9 cellular contexts compared by ENCODE assay signal in the genomic region with DNA sequence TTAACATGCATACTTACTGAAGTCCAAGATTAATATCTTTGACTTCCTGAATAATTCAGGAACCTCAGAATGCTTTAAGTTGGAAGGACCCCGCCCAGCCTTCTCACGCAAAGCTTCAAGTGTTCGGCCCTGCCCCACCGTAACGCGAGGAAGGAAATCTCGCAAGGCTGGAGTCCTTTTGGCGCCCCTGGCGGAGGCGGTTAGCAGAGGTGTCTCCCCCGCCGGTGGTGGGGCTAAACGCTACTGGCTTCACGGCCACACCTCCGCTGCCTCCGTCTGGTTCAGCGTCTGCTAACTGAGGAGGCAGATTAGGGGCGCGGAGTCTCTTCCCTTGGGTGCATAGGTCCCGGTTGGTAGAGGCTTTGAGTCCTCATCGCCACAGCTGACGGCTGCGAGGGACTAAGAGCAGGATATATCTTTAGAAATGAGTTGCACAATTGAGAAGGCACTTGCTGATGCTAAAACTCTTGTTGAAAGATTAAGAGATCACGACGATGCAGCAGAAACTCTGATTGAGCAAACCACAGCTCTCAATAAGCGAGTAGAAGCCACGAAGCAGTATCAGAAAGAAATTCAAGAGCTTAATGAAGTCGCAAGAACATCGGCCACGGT. TPM values are rescaled to one million over a fixed set of nuclear protein-coding genes. Genes with fewer than 3 reads are reported as not detected.
DNase-seq lines count a peak whose midpoint lies in the region; ATAC-seq, FAIRE-seq and TF ChIP-seq lines count a peak whose summit lies in the region.
"Had no signal": no experiment of that assay in that cellular context is flagged by ENCODE, and none has a peak within 500 bp of the region (broad histone marks: within the 10 kb centered on the region; RNA-seq: fewer than 3 reads in every experiment).

No MANE protein-coding gene starts in this region.

- no peaks in the 10 kb centered on the region for H3K4me1 ChIP-seq in CD4-positive, CD25-positive, alpha-beta regulatory T cell (ENCODE audit: control insufficient read depth, insufficient read depth, low read length, poor library complexity, severe bottlenecking)
- H3K4me1 ChIP-seq in K562 (replicated peaks in 1 of 2; ENCODE audit: control insufficient read depth in 2 of 2, insufficient read depth in 2 of 2, low read length in 2 of 2) = peaks cover 0 to 4% of the 10 kb centered on the region in 2 experiments; a peak in 3 of 5 replicates

- ATAC-seq in CD4-positive, CD25-positive, alpha-beta regulatory T cell (ENCODE audit: low read depth in 2 of 2) = peak; percentile 80 to 89
- ATAC-seq in K562 = no peak

- H3K36me3 ChIP-seq in CD4-positive, CD25-positive, alpha-beta regulatory T cell (ENCODE audit: control insufficient read depth, insufficient read depth, low read length) = no peaks in the 10 kb centered on the region
- no peaks in the 10 kb centered on the region; the same call in 2 of the 3 replicates for H3K36me3 ChIP-seq in K562 (ENCODE audit: control insufficient read depth, insufficient read depth, low read length)

- H3K4me3 Mint-ChIP-seq in CD4-positive, CD25-positive, alpha-beta regulatory T cell = peak overlapping the region in 2 of 4 donors; percentile 29 to 63

- 87% methylated on average over 27 of the region's 30 CpGs for WGBS in K562 (ENCODE audit: insufficient coverage, low coverage, missing lambda C conversion rate)

- no peaks in the 10 kb centered on the region for H4K20me1 ChIP-seq in K562 (replicated peaks; ENCODE audit: control insufficient read depth, insufficient read depth, low read length)

- FAIRE-seq in K562 (lab: Jason Lieb, UNC) = no peak

- peaks cover 0 to 10% (median 4%) of the 10 kb centered on the region in 4 donors for H3K4me1 Mint-ChIP-seq in CD4-positive, CD25-positive, alpha-beta regulatory T cell

- H3K9me3 Mint-ChIP-seq in CD4-positive, CD25-positive, alpha-beta regulatory T cell = no peaks in the 10 kb centered on the region

- H3K79me2 ChIP-seq in K562 (ENCODE audit: control insufficient read depth, insufficient read depth, low read length) = 0 out of 3 replicates have a peak, but pooled peaks cover 2% of the 10 kb centered on the region

- no peak overlapping the region for H3K4me2 ChIP-seq in K562 (ENCODE audit: insufficient read depth, low read length)

- peak overlapping the region; percentile 26 for H3K4me3 ChIP-seq in CD4-positive, CD25-positive, alpha-beta regulatory T cell (ENCODE audit: low read depth, low read length)
- H3K4me3 ChIP-seq in K562 = no peak overlapping the region

- TF ChIP-seq RAD21 in K562 (CRISPR knock-in tag; conservative IDR thresholded peaks at IDR 0.05 in 1 of 2, IDR thresholded peaks at IDR 0.05 in 1 of 2) = no peak

- TF ChIP-seq CTCF in K562 (IDR thresholded peaks at IDR 0.05 in 2 of 3, conservative IDR thresholded peaks at IDR 0.05 in 1 of 3; ENCODE audit: insufficient read depth in 2 of 3, low read depth in 1 of 3, low read length in 3 of 3) = no peak

- in situ Hi-C loops in K562 (cut with MboI) = no loop called here

- H3K27me3 ChIP-seq in CD4-positive, CD25-positive, alpha-beta regulatory T cell (ENCODE audit: control insufficient read depth, insufficient read depth, low read length) = no peaks in the 10 kb centered on the region
- H3K27me3 ChIP-seq in K562 (ENCODE audit: control insufficient read depth in 2 of 2, insufficient read depth in 2 of 2, low read length in 2 of 2) = no peaks in the 10 kb centered on the region

- no peak for TF ChIP-seq EP300 in K562 (IDR thresholded peaks at IDR 0.05; ENCODE audit: low read length)

- H3K27ac ChIP-seq in CD4-positive, CD25-positive, alpha-beta regulatory T cell (ENCODE audit: insufficient read depth, low read length, poor library complexity, severe bottlenecking) = no peak overlapping the region
- no peak overlapping the region for H3K27ac ChIP-seq in K562 (ENCODE audit: extremely low read depth, low read depth, low read length)

- TF ChIP-seq POLR2A in K562 (conservative IDR thresholded peaks at IDR 0.05) = no peak

- H3K9me1 ChIP-seq in K562 (ENCODE audit: control insufficient read depth, insufficient read depth, low read length) = no peaks in the 10 kb centered on the region

- intact Hi-C loops in K562 (cut with micrococcal nuclease) (no loop called here), posterior vena cava (cut with DNase I) (no loop called here)

- peak; percentile 38 to 79 (median 57) for DNase-seq in CD4-positive, CD25-positive, alpha-beta regulatory T cell
- peak; percentile 61 for DNase-seq in activated CD4-positive, CD25-positive, alpha-beta regulatory T cell treated with anti-CD3 and anti-CD28 coated beads, Interleukin-2, amount 50 U/mL, for 72 hours
- DNase-seq in K562 (ENCODE audit: extremely low read depth in 1 of 4, low spot score in 3 of 4) = no peak
- peak; percentile 89 for DNase-seq in posterior vena cava (ENCODE audit: low spot score)
- DNase-seq in COR-L47 (lab: John Stamatoyannopoulos, UW) = no peak
- no peak for DNase-seq in NCI-H2029 (lab: John Stamatoyannopoulos, UW)
- no peak for DNase-seq in NCI-H526 (lab: John Stamatoyannopoulos, UW)
- no peak for DNase-seq in putamen (ENCODE audit: low spot score)
- DNase-seq: SHP77 treated with DMSO at 0.1 percent for 48 hours had no signal

- H3K9ac ChIP-seq in K562 (ENCODE audit: insufficient read depth in 1 of 2, low read depth in 2 of 2, low read length in 2 of 2) = no peak overlapping the region

- CTCF ChIA-PET in K562 (lab: Yijun Ruan, JAX; ENCODE audit: low intra/inter-chr PET ratio) = no interaction called here

- H3K36me3 Mint-ChIP-seq in CD4-positive, CD25-positive, alpha-beta regulatory T cell = peaks cover 9% of the 10 kb centered on the region

- no peaks in the 10 kb centered on the region for H3K9me3 ChIP-seq in CD4-positive, CD25-positive, alpha-beta regulatory T cell (ENCODE audit: control insufficient read depth in 2 of 2, low read length in 2 of 2)
- H3K9me3 ChIP-seq in K562 (replicated peaks; ENCODE audit: control insufficient read depth, insufficient read depth, low read depth, low read length) = no peaks in the 10 kb centered on the region

- POLR2A ChIA-PET in K562 (lab: Yijun Ruan, JAX) = interaction anchor here (1.0 to 1.5 kb wide), 2 partner anchors 11 to 19 kb away, joined by 3 read pairs; no protein-coding TSS in a partner anchor

- H3K27me3 Mint-ChIP-seq in CD4-positive, CD25-positive, alpha-beta regulatory T cell = no peaks in the 10 kb centered on the region

- H2AFZ ChIP-seq in K562 (ENCODE audit: low read depth, low read length) = no peak overlapping the region

- H3K27ac Mint-ChIP-seq in CD4-positive, CD25-positive, alpha-beta regulatory T cell = no peak overlapping the region

- BruUV-seq in K562 (replicated peaks; lab: Mats Ljungman, UMichigan) = no TSS peak

RNA-seq across cellular contexts. Expression of a gene that starts 21.9 kb away (rescaled TPM):
- 5.5 TPM for total RNA-seq in CD4-positive, CD25-positive, alpha-beta regulatory T cell
- polyA plus RNA-seq in CD4-positive, CD25-positive, alpha-beta regulatory T cell = 1 to 10 TPM; 2.4 to 4.8 (median 3.6) TPM
- 49.5 and 94.9 TPM in 2 replicates for total RNA-seq in K562 (2011; cell fraction: chromatin; rRNA removed; ENCODE audit: low replicate concordance)
- total RNA-seq in K562 (2011; cell fraction: nucleolus; rRNA removed) = 28.2 and 31.3 TPM in 2 replicates
- 38.9 and 51.6 TPM in 2 replicates for total RNA-seq in K562 (2011; cell fraction: nucleoplasm; rRNA removed)
- total RNA-seq in K562 (2014; rRNA removed) (9.7 and 12.5 TPM in 2 replicates), K562 (2014; rRNA removed; fragmentation: Illumina TruSeq; extraction: Trizol) (18.3 and 20.3 TPM in 2 replicates), K562 (2015; rRNA removed; fragmentation: Illumina TruSeq; extraction: Trizol) (17.8 and 17.9 TPM in 2 replicates), K562 (2021) (14.6 and 16.3 TPM in 2 replicates), posterior vena cava (10 to 100 TPM; 12.1 to 14.8 TPM)
- polyA plus RNA-seq in K562 (2011; rRNA removed) (30.0 and 48.2 TPM in 2 replicates), K562 (2014; fragmentation: Illumina TruSeq; extraction: Trizol) (22.6 and 25.3 TPM in 2 replicates), K562 (2014; fragmentation: Nextera tagmentation; extraction: Ambion mirVana) (1 to 10 TPM; 5.4 to 8.7 TPM), K562 (2014; rRNA removed) (14.9 and 17.5 TPM in 2 replicates)
- polyA plus RNA-seq in K562 (2011; cell fraction: cytosol; rRNA removed) = 20.0 and 25.0 TPM in 2 replicates
- 17.1 and 18.6 TPM in 2 replicates for polyA plus RNA-seq in K562 (2011; cell fraction: nucleus; rRNA removed)
- polyA plus RNA-seq in K562 (2012) = 14.7 and 16.8 TPM in 2 replicates
- polyA minus RNA-seq in K562 (2011; rRNA and poly(A)+ RNA removed) = 41.3 and 51.6 TPM in 2 replicates
- 15.9 and 27.9 TPM in 2 replicates for polyA minus RNA-seq in K562 (2011; cell fraction: cytosol; rRNA and poly(A)+ RNA removed)
- polyA minus RNA-seq in K562 (2011; cell fraction: nucleus; rRNA and poly(A)+ RNA removed) = 12.3 and 24.8 TPM in 2 replicates

RNA-seq across cellular contexts. Expression of a gene that starts 42.5 kb away (rescaled TPM):
- not detected for total RNA-seq in CD4-positive, CD25-positive, alpha-beta regulatory T cell
- polyA plus RNA-seq in CD4-positive, CD25-positive, alpha-beta regulatory T cell = not detected
- total RNA-seq in K562 (2011; cell fraction: chromatin; rRNA removed; ENCODE audit: low replicate concordance) = 2.1 and 4.9 TPM in 2 replicates
- 2.0 and 2.3 TPM in 2 replicates for total RNA-seq in K562 (2011; cell fraction: nucleolus; rRNA removed)
- 1.7 and 2.2 TPM in 2 replicates for total RNA-seq in K562 (2011; cell fraction: nucleoplasm; rRNA removed)
- total RNA-seq in K562 (2014; rRNA removed) = 0.50 and 0.69 TPM in 2 replicates
- total RNA-seq in K562 (2014; rRNA removed; fragmentation: Illumina TruSeq; extraction: Trizol) = 0.47 and 0.99 TPM in 2 replicates
- total RNA-seq in K562 (2015; rRNA removed; fragmentation: Illumina TruSeq; extraction: Trizol) = 0.40 and 0.45 TPM in 2 replicates
- total RNA-seq in K562 (2021) = 0.62 and 0.69 TPM in 2 replicates
- polyA plus RNA-seq in K562 (2011; rRNA removed) = 0.83 and 1.2 TPM in 2 replicates
- 0.80 and 0.89 TPM in 2 replicates for polyA plus RNA-seq in K562 (2011; cell fraction: cytosol; rRNA removed)
- 0.98 and 2.8 TPM in 2 replicates for polyA plus RNA-seq in K562 (2011; cell fraction: nucleus; rRNA removed)
- 0.30 and 0.51 TPM in 2 replicates for polyA plus RNA-seq in K562 (2012)
- 0.36 and 0.61 TPM in 2 replicates for polyA plus RNA-seq in K562 (2014; fragmentation: Illumina TruSeq; extraction: Trizol)
- under 1 TPM; 0.10 to 0.15 TPM for polyA plus RNA-seq in K562 (2014; fragmentation: Nextera tagmentation; extraction: Ambion mirVana)
- polyA plus RNA-seq in K562 (2014; rRNA removed) = 0.36 and 0.98 TPM in 2 replicates
- polyA minus RNA-seq in K562 (2011; rRNA and poly(A)+ RNA removed) = 0.57 and 0.84 TPM in 2 replicates
- 0.73 and 0.95 TPM in 2 replicates for polyA minus RNA-seq in K562 (2011; cell fraction: cytosol; rRNA and poly(A)+ RNA removed)
- 0.33 and 0.67 TPM in 2 replicates for polyA minus RNA-seq in K562 (2011; cell fraction: nucleus; rRNA and poly(A)+ RNA removed)
- total RNA-seq in posterior vena cava = under 1 TPM in 1 of 2 donors, not detected in 1; 0.05 TPM

RNA-seq across cellular contexts. Expression of a gene that starts 52.2 kb away (rescaled TPM):
- total RNA-seq in CD4-positive, CD25-positive, alpha-beta regulatory T cell = not detected
- polyA plus RNA-seq in CD4-positive, CD25-positive, alpha-beta regulatory T cell = not detected
- total RNA-seq in K562 (2011; cell fraction: chromatin; rRNA removed; ENCODE audit: low replicate concordance) = 0.77 and 1.9 TPM in 2 replicates
- 2.7 and 2.8 TPM in 2 replicates for total RNA-seq in K562 (2011; cell fraction: nucleolus; rRNA removed)
- 1.3 and 1.9 TPM in 2 replicates for total RNA-seq in K562 (2011; cell fraction: nucleoplasm; rRNA removed)
- total RNA-seq in K562 (2014; rRNA removed) = 2.0 and 2.1 TPM in 2 replicates
- 0.10 and 0.15 TPM in 2 replicates for total RNA-seq in K562 (2014; rRNA removed; fragmentation: Illumina TruSeq; extraction: Trizol)
- 0.14 and 0.23 TPM in 2 replicates for total RNA-seq in K562 (2015; rRNA removed; fragmentation: Illumina TruSeq; extraction: Trizol)
- total RNA-seq in K562 (2021) = 1.4 and 1.5 TPM in 2 replicates
- 0.35 and 0.81 TPM in 2 replicates for polyA plus RNA-seq in K562 (2011; rRNA removed)
- 0.75 and 1.8 TPM in 2 replicates for polyA plus RNA-seq in K562 (2011; cell fraction: cytosol; rRNA removed)
- 2.0 and 2.9 TPM in 2 replicates for polyA plus RNA-seq in K562 (2011; cell fraction: nucleus; rRNA removed)
- 0.64 and 1.00 TPM in 2 replicates for polyA plus RNA-seq in K562 (2012)
- 0.31 and 0.61 TPM in 2 replicates for polyA plus RNA-seq in K562 (2014; fragmentation: Illumina TruSeq; extraction: Trizol)
- under 1 TPM; 0.08 to 0.10 TPM for polyA plus RNA-seq in K562 (2014; fragmentation: Nextera tagmentation; extraction: Ambion mirVana)
- polyA plus RNA-seq in K562 (2014; rRNA removed) = 1.2 and 1.3 TPM in 2 replicates
- 0.18 TPM in 1 of 2 replicates, not detected in the other for polyA minus RNA-seq in K562 (2011; rRNA and poly(A)+ RNA removed)
- 0.38 and 1.0 TPM in 2 replicates for polyA minus RNA-seq in K562 (2011; cell fraction: cytosol; rRNA and poly(A)+ RNA removed)
- 0.94 and 1.00 TPM in 2 replicates for polyA minus RNA-seq in K562 (2011; cell fraction: nucleus; rRNA and poly(A)+ RNA removed)
- total RNA-seq in posterior vena cava = not detected

Comparison
In these comparisons a context has a peak if more than half of its experiments do, and no peak if none do; other contexts are left out.
1. DNase-seq: peak in CD4-positive, CD25-positive, alpha-beta regulatory T cell (3 of 3), activated CD4-positive, CD25-positive, alpha-beta regulatory T cell treated with anti-CD3 and anti-CD28 coated beads, Interleukin-2, amount 50 U/mL, for 72 hours (single experiment) and posterior vena cava (single experiment); none in K562 (0 of 4), COR-L47 (single experiment), NCI-H2029 (single experiment), NCI-H526 (0 of 2) and putamen (single experiment).